ENCODE assay signal across 1 cellular context in genomic region chr10:94680544-94680943, GRCh38.
TF ChIP-seq lines count a peak whose summit lies in the region.

No MANE protein-coding gene starts in this region.

TF ChIP-seq in HepG2, 621 proteins besides CTCF, POLR2A, EP300 and RAD21 (continued from another document and continues in another):
- no peak for TF ChIP-seq SP1 (IDR thresholded peaks at IDR 0.05)
- TF ChIP-seq SP1 (CRISPR knock-in tag; IDR thresholded peaks at IDR 0.05): no peak
- no peak for TF ChIP-seq ZFP41 (CRISPR knock-in tag; IDR thresholded peaks at IDR 0.05; ENCODE audit: borderline replicate concordance)
- TF ChIP-seq ZNF792 (CRISPR knock-in tag; IDR thresholded peaks at IDR 0.05): 0 out of 2 replicates have a peak, but pooled peaks have one; percentile 21
- no peak for TF ChIP-seq MTF2 (CRISPR knock-in tag; IDR thresholded peaks at IDR 0.05; ENCODE audit: borderline replicate concordance)
- no peak for TF ChIP-seq SP2 (CRISPR knock-in tag; IDR thresholded peaks at IDR 0.05)
- TF ChIP-seq KLF15 (CRISPR knock-in tag; IDR thresholded peaks at IDR 0.05; ENCODE audit: borderline replicate concordance): no peak
- TF ChIP-seq, protein P1, sequence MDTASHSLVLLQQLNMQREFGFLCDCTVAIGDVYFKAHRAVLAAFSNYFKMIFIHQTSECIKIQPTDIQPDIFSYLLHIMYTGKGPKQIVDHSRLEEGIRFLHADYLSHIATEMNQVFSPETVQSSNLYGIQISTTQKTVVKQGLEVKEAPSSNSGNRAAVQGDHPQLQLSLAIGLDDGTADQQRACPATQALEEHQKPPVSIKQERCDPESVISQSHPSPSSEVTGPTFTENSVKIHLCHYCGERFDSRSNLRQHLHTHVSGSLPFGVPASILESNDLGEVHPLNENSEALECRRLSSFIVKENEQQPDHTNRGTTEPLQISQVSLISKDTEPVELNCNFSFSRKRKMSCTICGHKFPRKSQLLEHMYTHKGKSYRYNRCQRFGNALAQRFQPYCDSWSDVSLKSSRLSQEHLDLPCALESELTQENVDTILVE (CRISPR knock-in tag; IDR thresholded peaks at IDR 0.05): no peak
- TF ChIP-seq FUBP1 (CRISPR knock-in tag; IDR thresholded peaks at IDR 0.05; ENCODE audit: borderline replicate concordance): no peak
- TF ChIP-seq, protein P2, sequence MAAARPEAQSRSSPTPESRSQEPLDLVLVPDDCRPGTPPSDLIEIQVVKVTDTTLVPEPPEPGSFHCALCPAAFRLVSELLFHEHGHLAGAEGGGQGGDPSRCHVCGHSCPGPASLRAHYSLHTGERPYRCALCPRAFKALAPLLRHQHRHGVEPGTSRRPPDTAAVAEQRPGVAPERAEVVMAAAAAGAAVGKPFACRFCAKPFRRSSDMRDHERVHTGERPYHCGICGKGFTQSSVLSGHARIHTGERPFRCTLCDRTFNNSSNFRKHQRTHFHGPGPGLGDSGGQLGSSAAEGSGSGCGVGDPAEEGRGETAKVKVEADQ (CRISPR knock-in tag; IDR thresholded peaks at IDR 0.05; ENCODE audit: borderline replicate concordance): no peak
- TF ChIP-seq PRMT3 (CRISPR knock-in tag; IDR thresholded peaks at IDR 0.05; ENCODE audit: borderline replicate concordance, low read depth): no peak
- TF ChIP-seq KDM2A (CRISPR knock-in tag; IDR thresholded peaks at IDR 0.05; ENCODE audit: borderline replicate concordance, low read depth): no peak
- no peak for TF ChIP-seq ZNF720 (CRISPR knock-in tag; IDR thresholded peaks at IDR 0.05)
- no peak for TF ChIP-seq MIER2 (CRISPR knock-in tag; IDR thresholded peaks at IDR 0.05)
- TF ChIP-seq ZNF326 (CRISPR knock-in tag; IDR thresholded peaks at IDR 0.05; ENCODE audit: borderline replicate concordance): no peak
- no peak for TF ChIP-seq CBX1 (IDR thresholded peaks at IDR 0.05; ENCODE audit: low read depth)
- no peak for TF ChIP-seq FOXJ3 (CRISPR knock-in tag; IDR thresholded peaks at IDR 0.05; ENCODE audit: borderline replicate concordance)
- no peak for TF ChIP-seq ZNF556 (CRISPR knock-in tag; IDR thresholded peaks at IDR 0.05; ENCODE audit: borderline replicate concordance)
- TF ChIP-seq ZFP62 (CRISPR knock-in tag; IDR thresholded peaks at IDR 0.05): no peak
- TF ChIP-seq NR2F1 (CRISPR knock-in tag; IDR thresholded peaks at IDR 0.05): no peak
- TF ChIP-seq SOX5 (CRISPR knock-in tag; IDR thresholded peaks at IDR 0.05; ENCODE audit: borderline replicate concordance): peak; percentile 78
- no peak for TF ChIP-seq ZNF614 (CRISPR knock-in tag; IDR thresholded peaks at IDR 0.05; ENCODE audit: borderline replicate concordance)
- TF ChIP-seq KLF11 (CRISPR knock-in tag; IDR thresholded peaks at IDR 0.05): no peak
- TF ChIP-seq, protein P3, sequence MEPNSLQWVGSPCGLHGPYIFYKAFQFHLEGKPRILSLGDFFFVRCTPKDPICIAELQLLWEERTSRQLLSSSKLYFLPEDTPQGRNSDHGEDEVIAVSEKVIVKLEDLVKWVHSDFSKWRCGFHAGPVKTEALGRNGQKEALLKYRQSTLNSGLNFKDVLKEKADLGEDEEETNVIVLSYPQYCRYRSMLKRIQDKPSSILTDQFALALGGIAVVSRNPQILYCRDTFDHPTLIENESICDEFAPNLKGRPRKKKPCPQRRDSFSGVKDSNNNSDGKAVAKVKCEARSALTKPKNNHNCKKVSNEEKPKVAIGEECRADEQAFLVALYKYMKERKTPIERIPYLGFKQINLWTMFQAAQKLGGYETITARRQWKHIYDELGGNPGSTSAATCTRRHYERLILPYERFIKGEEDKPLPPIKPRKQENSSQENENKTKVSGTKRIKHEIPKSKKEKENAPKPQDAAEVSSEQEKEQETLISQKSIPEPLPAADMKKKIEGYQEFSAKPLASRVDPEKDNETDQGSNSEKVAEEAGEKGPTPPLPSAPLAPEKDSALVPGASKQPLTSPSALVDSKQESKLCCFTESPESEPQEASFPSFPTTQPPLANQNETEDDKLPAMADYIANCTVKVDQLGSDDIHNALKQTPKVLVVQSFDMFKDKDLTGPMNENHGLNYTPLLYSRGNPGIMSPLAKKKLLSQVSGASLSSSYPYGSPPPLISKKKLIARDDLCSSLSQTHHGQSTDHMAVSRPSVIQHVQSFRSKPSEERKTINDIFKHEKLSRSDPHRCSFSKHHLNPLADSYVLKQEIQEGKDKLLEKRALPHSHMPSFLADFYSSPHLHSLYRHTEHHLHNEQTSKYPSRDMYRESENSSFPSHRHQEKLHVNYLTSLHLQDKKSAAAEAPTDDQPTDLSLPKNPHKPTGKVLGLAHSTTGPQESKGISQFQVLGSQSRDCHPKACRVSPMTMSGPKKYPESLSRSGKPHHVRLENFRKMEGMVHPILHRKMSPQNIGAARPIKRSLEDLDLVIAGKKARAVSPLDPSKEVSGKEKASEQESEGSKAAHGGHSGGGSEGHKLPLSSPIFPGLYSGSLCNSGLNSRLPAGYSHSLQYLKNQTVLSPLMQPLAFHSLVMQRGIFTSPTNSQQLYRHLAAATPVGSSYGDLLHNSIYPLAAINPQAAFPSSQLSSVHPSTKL (CRISPR knock-in tag; IDR thresholded peaks at IDR 0.05): peak; percentile 84
- TF ChIP-seq FOSL2 (CRISPR knock-in tag; IDR thresholded peaks at IDR 0.05): no peak
- TF ChIP-seq JUND (CRISPR knock-in tag; IDR thresholded peaks at IDR 0.05): 0 out of 2 replicates have a peak, but pooled peaks have one; percentile 7
- no peak for TF ChIP-seq U2AF2 (IDR thresholded peaks at IDR 0.05; ENCODE audit: low read depth, low read length)
- TF ChIP-seq KAT8 (CRISPR knock-in tag; IDR thresholded peaks at IDR 0.05): peak; percentile 27; the same call in 1 of the 2 replicates
- TF ChIP-seq ZNF484 (CRISPR knock-in tag; IDR thresholded peaks at IDR 0.05; ENCODE audit: borderline replicate concordance, low read depth): no peak
- TF ChIP-seq HNRNPL (IDR thresholded peaks at IDR 0.05; ENCODE audit: low read depth, low read length): no peak
- no peak for TF ChIP-seq IRF1 (CRISPR knock-in tag; IDR thresholded peaks at IDR 0.05; ENCODE audit: low read depth)
- no peak for TF ChIP-seq POLR2AphosphoS2 (IDR thresholded peaks at IDR 0.05; ENCODE audit: low read depth, low read length)
- no peak for TF ChIP-seq SRY (CRISPR knock-in tag; IDR thresholded peaks at IDR 0.05)
- no peak for TF ChIP-seq RORA (CRISPR knock-in tag; IDR thresholded peaks at IDR 0.05)
- TF ChIP-seq ELF3 (CRISPR knock-in tag; IDR thresholded peaks at IDR 0.05): 0 out of 2 replicates have a peak, but pooled peaks have one; percentile 41
- no peak for TF ChIP-seq ZNF33A (CRISPR knock-in tag; IDR thresholded peaks at IDR 0.05; ENCODE audit: borderline replicate concordance)
- TF ChIP-seq ZNF709 (CRISPR knock-in tag; IDR thresholded peaks at IDR 0.05): no peak
- peak; percentile 95 for TF ChIP-seq ZBTB21 (CRISPR knock-in tag; IDR thresholded peaks at IDR 0.05)
- TF ChIP-seq RCOR2 (CRISPR knock-in tag; IDR thresholded peaks at IDR 0.05): 0 out of 2 replicates have a peak, but pooled peaks have one; percentile 15
- no peak for TF ChIP-seq ZNF317 (CRISPR knock-in tag; IDR thresholded peaks at IDR 0.05)
- no peak for TF ChIP-seq ZNF558 (CRISPR knock-in tag; IDR thresholded peaks at IDR 0.05; ENCODE audit: borderline replicate concordance)
- TF ChIP-seq GABPA (IDR thresholded peaks at IDR 0.05; ENCODE audit: low read depth, low read length): no peak
- TF ChIP-seq GABPA (CRISPR knock-in tag; IDR thresholded peaks at IDR 0.05; ENCODE audit: low read depth): 0 out of 2 replicates have a peak, but pooled peaks have one; percentile 8
- no peak; the same call in 1 of the 2 replicates for TF ChIP-seq AHDC1 (CRISPR knock-in tag; IDR thresholded peaks at IDR 0.05; ENCODE audit: borderline replicate concordance)
- no peak for TF ChIP-seq LBX2 (CRISPR knock-in tag; IDR thresholded peaks at IDR 0.05; ENCODE audit: borderline replicate concordance)
- TF ChIP-seq ZNF607 (CRISPR knock-in tag; IDR thresholded peaks at IDR 0.05; ENCODE audit: borderline replicate concordance): no peak
- peak; percentile 74; the same call in 1 of the 2 replicates for TF ChIP-seq HMG20A (CRISPR knock-in tag; IDR thresholded peaks at IDR 0.05; ENCODE audit: borderline replicate concordance)
- peak; percentile 80 for TF ChIP-seq FOXA3 (CRISPR knock-in tag; IDR thresholded peaks at IDR 0.05)
- TF ChIP-seq, protein P4, sequence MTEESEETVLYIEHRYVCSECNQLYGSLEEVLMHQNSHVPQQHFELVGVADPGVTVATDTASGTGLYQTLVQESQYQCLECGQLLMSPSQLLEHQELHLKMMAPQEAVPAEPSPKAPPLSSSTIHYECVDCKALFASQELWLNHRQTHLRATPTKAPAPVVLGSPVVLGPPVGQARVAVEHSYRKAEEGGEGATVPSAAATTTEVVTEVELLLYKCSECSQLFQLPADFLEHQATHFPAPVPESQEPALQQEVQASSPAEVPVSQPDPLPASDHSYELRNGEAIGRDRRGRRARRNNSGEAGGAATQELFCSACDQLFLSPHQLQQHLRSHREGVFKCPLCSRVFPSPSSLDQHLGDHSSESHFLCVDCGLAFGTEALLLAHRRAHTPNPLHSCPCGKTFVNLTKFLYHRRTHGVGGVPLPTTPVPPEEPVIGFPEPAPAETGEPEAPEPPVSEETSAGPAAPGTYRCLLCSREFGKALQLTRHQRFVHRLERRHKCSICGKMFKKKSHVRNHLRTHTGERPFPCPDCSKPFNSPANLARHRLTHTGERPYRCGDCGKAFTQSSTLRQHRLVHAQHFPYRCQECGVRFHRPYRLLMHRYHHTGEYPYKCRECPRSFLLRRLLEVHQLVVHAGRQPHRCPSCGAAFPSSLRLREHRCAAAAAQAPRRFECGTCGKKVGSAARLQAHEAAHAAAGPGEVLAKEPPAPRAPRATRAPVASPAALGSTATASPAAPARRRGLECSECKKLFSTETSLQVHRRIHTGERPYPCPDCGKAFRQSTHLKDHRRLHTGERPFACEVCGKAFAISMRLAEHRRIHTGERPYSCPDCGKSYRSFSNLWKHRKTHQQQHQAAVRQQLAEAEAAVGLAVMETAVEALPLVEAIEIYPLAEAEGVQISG (CRISPR knock-in tag; IDR thresholded peaks at IDR 0.05): no peak
- TF ChIP-seq ATF7 (IDR thresholded peaks at IDR 0.05): peak; percentile 73
- no peak for TF ChIP-seq ATF7 (CRISPR knock-in tag; IDR thresholded peaks at IDR 0.05)
